ENCODE assay signal across 8 cellular contexts in genomic region chr11:33040127-33040861, GRCh38.
DNase-seq lines count a peak whose midpoint lies in the region; ATAC-seq and TF ChIP-seq lines count a peak whose summit lies in the region.

No MANE protein-coding gene starts in this region.

- DNase-seq in activated effector memory CD4-positive, alpha-beta T cell treated with anti-CD3 and anti-CD28 coated beads, Interleukin-2, amount 50 U/mL, for 16 hours: peak; percentile 71
- no peak for DNase-seq in activated effector memory CD4-positive, alpha-beta T cell treated with Interleukin-2 at 50 U/mL for 16 hours
- DNase-seq in adipocyte (ENCODE audit: low read depth) (peak; percentile 45), HPDE6-E6E7 (ENCODE audit: extremely low spot score) (no peak)
- DNase-seq in stimulated activated CD4-positive, alpha-beta T cell treated with anti-CD3 and anti-CD28 coated beads, Interleukin-15, amount 100 ng/mL, for 24 hours: peak; percentile 69

- H3K79me2 ChIP-seq in OCI-LY3 (ENCODE audit: low read length): no peaks in the 10 kb centered on the region; the same call in 1 of the 2 replicates

- H3K27me3 ChIP-seq in OCI-LY3 (ENCODE audit: low read depth, low read length): no peaks in the 10 kb centered on the region; the same call in 1 of the 2 replicates
- no peaks in the 10 kb centered on the region for H3K27me3 ChIP-seq in adipocyte (replicated peaks; ENCODE audit: control insufficient read depth, insufficient read depth, low read length)
- H3K27me3 ChIP-seq in iPS-15b (ENCODE audit: control insufficient read depth, insufficient read depth, low read length): no peaks in the 10 kb centered on the region

- peak; percentile 7 for ATAC-seq in HG03064 (IDR thresholded peaks at IDR 0.05; ENCODE audit: low read depth, unreplicated experiment)

- TF ChIP-seq CTCF in OCI-LY3 (IDR thresholded peaks at IDR 0.05; ENCODE audit: low read depth, low read length): no peak

- H2AFZ ChIP-seq in OCI-LY3 (ENCODE audit: low read depth, low read length): peak overlapping the region; percentile 90

- no peaks in the 10 kb centered on the region for H4K20me1 ChIP-seq in OCI-LY3 (ENCODE audit: insufficient read depth, low read length)

- H3K9me3 ChIP-seq in OCI-LY3 (ENCODE audit: insufficient read depth, low read length) (no peaks in the 10 kb centered on the region), adipocyte (ENCODE audit: control insufficient read depth, low read length) (peaks cover 1% of the 10 kb centered on the region), iPS-15b (ENCODE audit: control insufficient read depth, insufficient read depth, low read length) (no peaks in the 10 kb centered on the region)

- peaks cover 11% of the 10 kb centered on the region for H3K4me1 ChIP-seq in OCI-LY3 (ENCODE audit: low read length)
- H3K4me1 ChIP-seq in adipocyte (ENCODE audit: control insufficient read depth, insufficient read depth, low read length): peaks cover 12% of the 10 kb centered on the region
- peaks cover 8% of the 10 kb centered on the region for H3K4me1 ChIP-seq in iPS-15b (ENCODE audit: control insufficient read depth, insufficient read depth, low read length)

- H3K36me3 ChIP-seq in OCI-LY3 (replicated peaks; ENCODE audit: low read depth, low read length) (peaks cover 14% of the 10 kb centered on the region), adipocyte (ENCODE audit: control insufficient read depth, insufficient read depth, low read length, severe bottlenecking) (peaks cover 14% of the 10 kb centered on the region), iPS-15b (ENCODE audit: control insufficient read depth, insufficient read depth, low read length) (no peaks in the 10 kb centered on the region)

- peak overlapping the region; percentile 78 for H3K27ac ChIP-seq in OCI-LY3 (ENCODE audit: low read length)

- H3K4me3 ChIP-seq in OCI-LY3 (ENCODE audit: low read length) (peak overlapping the region; percentile 88), adipocyte (ENCODE audit: low read length) (peak overlapping the region; percentile 83), iPS-15b (ENCODE audit: low read depth, low read length) (peak overlapping the region; percentile 88)

- H3K4me2 ChIP-seq in OCI-LY3 (ENCODE audit: low read length): peak overlapping the region; percentile 93

- H3K9ac ChIP-seq in OCI-LY3 (ENCODE audit: low read length): peak overlapping the region; percentile 88
- H3K9ac ChIP-seq in adipocyte (ENCODE audit: low read length): peak overlapping the region; percentile 89
- peak overlapping the region; percentile 97 for H3K9ac ChIP-seq in iPS-15b (ENCODE audit: low read depth, low read length)

Comparison
In these comparisons a context has a peak if more than half of its experiments do, and no peak if none do; other contexts are left out.
1. DNase-seq: peak in activated effector memory CD4-positive, alpha-beta T cell treated with anti-CD3 and anti-CD28 coated beads, Interleukin-2, amount 50 U/mL, for 16 hours (single experiment), adipocyte (single experiment) and stimulated activated CD4-positive, alpha-beta T cell treated with anti-CD3 and anti-CD28 coated beads, Interleukin-15, amount 100 ng/mL, for 24 hours (single experiment); none in activated effector memory CD4-positive, alpha-beta T cell treated with Interleukin-2 at 50 U/mL for 16 hours (single experiment) and HPDE6-E6E7 (single experiment).
2. Peak in every context shown above with its lines, with median percentiles within 50 percentile points of each other: H3K4me3 ChIP-seq and H3K9ac ChIP-seq.